In the genomic region with DNA sequence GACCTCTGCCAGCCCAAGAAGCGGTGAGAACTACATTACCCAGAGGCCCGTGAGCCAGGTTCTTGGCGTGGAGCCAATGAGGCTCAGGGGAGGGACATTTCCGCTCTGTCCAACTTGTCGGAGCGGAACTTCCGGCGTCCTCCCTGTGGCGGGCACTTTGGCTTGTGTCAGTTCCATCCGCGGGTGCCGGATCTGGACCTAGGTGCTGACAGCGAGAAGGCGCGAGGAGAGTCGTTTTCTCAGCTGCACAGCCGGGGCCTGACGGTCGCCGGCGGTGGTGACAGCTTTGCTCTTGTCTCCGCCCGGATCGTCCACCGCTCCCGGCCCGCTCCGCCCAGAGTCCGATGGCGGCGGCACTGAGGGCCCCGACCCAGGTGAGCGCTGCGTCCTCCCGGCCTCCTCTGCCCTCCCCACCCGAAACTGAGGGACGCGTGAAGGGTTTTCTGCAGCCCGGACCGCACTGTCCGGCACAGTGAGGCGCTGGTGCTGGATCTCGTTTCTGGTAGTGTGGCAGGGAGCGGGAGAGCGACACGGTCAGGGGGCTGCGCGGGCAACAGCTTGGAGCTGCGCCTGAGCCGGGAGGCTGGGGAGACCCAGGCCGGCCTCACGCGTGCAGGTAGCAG, we compare ENCODE assay signal across 1 cellular context.
A peak's percentile ranks its signal among the peaks of the same experiment; 100 is the strongest.
TF ChIP-seq lines count a peak whose summit lies in the region.

A gene (plus strand): TSS at position 125 of the 623 bp plus-strand sequence. CDS start 4,461 bp downstream, outside the sequence.

TF ChIP-seq in HepG2, 621 proteins besides CTCF, POLR2A, EP300 and RAD21 (continued from another document and continues in another):
- TF ChIP-seq, protein P1, sequence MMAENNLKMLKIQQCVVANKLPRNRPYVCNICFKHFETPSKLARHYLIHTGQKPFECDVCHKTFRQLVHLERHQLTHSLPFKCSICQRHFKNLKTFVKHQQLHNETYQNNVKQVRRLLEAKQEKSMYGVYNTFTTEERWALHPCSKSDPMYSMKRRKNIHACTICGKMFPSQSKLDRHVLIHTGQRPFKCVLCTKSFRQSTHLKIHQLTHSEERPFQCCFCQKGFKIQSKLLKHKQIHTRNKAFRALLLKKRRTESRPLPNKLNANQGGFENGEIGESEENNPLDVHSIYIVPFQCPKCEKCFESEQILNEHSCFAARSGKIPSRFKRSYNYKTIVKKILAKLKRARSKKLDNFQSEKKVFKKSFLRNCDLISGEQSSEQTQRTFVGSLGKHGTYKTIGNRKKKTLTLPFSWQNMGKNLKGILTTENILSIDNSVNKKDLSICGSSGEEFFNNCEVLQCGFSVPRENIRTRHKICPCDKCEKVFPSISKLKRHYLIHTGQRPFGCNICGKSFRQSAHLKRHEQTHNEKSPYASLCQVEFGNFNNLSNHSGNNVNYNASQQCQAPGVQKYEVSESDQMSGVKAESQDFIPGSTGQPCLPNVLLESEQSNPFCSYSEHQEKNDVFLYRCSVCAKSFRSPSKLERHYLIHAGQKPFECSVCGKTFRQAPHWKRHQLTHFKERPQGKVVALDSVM (CRISPR knock-in tag; IDR thresholded peaks at IDR 0.05): no peak
- TF ChIP-seq BORCS8-MEF2B (CRISPR knock-in tag; IDR thresholded peaks at IDR 0.05): peak; percentile 90
- TF ChIP-seq RBM39 (IDR thresholded peaks at IDR 0.05; ENCODE audit: low read depth, low read length, poor library complexity, severe bottlenecking): no peak
- TF ChIP-seq ZFP37 (CRISPR knock-in tag; IDR thresholded peaks at IDR 0.05; ENCODE audit: borderline replicate concordance): no peak
- TF ChIP-seq, protein P2, sequence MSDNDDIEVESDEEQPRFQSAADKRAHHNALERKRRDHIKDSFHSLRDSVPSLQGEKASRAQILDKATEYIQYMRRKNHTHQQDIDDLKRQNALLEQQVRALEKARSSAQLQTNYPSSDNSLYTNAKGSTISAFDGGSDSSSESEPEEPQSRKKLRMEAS (IDR thresholded peaks at IDR 0.05): peak; percentile 72
- TF ChIP-seq SIX1 (CRISPR knock-in tag; IDR thresholded peaks at IDR 0.05; ENCODE audit: borderline replicate concordance): no peak
- peak; percentile 41; the same call in 1 of the 2 replicates for TF ChIP-seq ZNF747 (CRISPR knock-in tag; IDR thresholded peaks at IDR 0.05; ENCODE audit: borderline replicate concordance)
- TF ChIP-seq, protein P3, sequence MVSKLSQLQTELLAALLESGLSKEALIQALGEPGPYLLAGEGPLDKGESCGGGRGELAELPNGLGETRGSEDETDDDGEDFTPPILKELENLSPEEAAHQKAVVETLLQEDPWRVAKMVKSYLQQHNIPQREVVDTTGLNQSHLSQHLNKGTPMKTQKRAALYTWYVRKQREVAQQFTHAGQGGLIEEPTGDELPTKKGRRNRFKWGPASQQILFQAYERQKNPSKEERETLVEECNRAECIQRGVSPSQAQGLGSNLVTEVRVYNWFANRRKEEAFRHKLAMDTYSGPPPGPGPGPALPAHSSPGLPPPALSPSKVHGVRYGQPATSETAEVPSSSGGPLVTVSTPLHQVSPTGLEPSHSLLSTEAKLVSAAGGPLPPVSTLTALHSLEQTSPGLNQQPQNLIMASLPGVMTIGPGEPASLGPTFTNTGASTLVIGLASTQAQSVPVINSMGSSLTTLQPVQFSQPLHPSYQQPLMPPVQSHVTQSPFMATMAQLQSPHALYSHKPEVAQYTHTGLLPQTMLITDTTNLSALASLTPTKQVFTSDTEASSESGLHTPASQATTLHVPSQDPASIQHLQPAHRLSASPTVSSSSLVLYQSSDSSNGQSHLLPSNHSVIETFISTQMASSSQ (IDR thresholded peaks at IDR 0.05; ENCODE audit: low read depth): no peak
- TF ChIP-seq, protein P3 (CRISPR knock-in tag; IDR thresholded peaks at IDR 0.05; ENCODE audit: borderline replicate concordance): no peak
- TF ChIP-seq ZNF839 (CRISPR knock-in tag; IDR thresholded peaks at IDR 0.05; ENCODE audit: borderline replicate concordance): no peak
- no peak for TF ChIP-seq ZNF549 (CRISPR knock-in tag; IDR thresholded peaks at IDR 0.05)
- TF ChIP-seq NCOR1 (IDR thresholded peaks at IDR 0.05; ENCODE audit: borderline replicate concordance, low read length): no peak
- TF ChIP-seq, protein P4, sequence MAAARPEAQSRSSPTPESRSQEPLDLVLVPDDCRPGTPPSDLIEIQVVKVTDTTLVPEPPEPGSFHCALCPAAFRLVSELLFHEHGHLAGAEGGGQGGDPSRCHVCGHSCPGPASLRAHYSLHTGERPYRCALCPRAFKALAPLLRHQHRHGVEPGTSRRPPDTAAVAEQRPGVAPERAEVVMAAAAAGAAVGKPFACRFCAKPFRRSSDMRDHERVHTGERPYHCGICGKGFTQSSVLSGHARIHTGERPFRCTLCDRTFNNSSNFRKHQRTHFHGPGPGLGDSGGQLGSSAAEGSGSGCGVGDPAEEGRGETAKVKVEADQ (CRISPR knock-in tag; IDR thresholded peaks at IDR 0.05; ENCODE audit: borderline replicate concordance): peak; percentile 39; the same call in 1 of the 2 replicates
- TF ChIP-seq ZNF746 (CRISPR knock-in tag; IDR thresholded peaks at IDR 0.05): peak; percentile 64; the same call in 1 of the 2 replicates
- no peak for TF ChIP-seq HNRNPUL1 (IDR thresholded peaks at IDR 0.05; ENCODE audit: low read depth, low read length)
- TF ChIP-seq HMG20B (CRISPR knock-in tag; conservative IDR thresholded peaks at IDR 0.05): no peak
- TF ChIP-seq RXRB (CRISPR knock-in tag; IDR thresholded peaks at IDR 0.05; ENCODE audit: borderline replicate concordance): peak; percentile 17; the same call in 1 of the 2 replicates
- TF ChIP-seq, protein P5, sequence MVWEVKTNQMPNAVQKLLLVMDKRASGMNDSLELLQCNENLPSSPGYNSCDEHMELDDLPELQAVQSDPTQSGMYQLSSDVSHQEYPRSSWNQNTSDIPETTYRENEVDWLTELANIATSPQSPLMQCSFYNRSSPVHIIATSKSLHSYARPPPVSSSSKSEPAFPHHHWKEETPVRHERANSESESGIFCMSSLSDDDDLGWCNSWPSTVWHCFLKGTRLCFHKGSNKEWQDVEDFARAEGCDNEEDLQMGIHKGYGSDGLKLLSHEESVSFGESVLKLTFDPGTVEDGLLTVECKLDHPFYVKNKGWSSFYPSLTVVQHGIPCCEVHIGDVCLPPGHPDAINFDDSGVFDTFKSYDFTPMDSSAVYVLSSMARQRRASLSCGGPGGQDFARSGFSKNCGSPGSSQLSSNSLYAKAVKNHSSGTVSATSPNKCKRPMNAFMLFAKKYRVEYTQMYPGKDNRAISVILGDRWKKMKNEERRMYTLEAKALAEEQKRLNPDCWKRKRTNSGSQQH (CRISPR knock-in tag; IDR thresholded peaks at IDR 0.05; ENCODE audit: low read depth): peak; percentile 88; the same call in 1 of the 2 replicates
- TF ChIP-seq ZNF205 (CRISPR knock-in tag; IDR thresholded peaks at IDR 0.05): no peak
- no peak for TF ChIP-seq ZNF891 (CRISPR knock-in tag; IDR thresholded peaks at IDR 0.05)
- TF ChIP-seq GFI1 (CRISPR knock-in tag; IDR thresholded peaks at IDR 0.05; ENCODE audit: borderline replicate concordance): no peak
- no peak for TF ChIP-seq ZNF432 (CRISPR knock-in tag; IDR thresholded peaks at IDR 0.05; ENCODE audit: borderline replicate concordance)
- no peak for TF ChIP-seq ZNF496 (CRISPR knock-in tag; IDR thresholded peaks at IDR 0.05; ENCODE audit: insufficient replicate concordance)
- 0 out of 2 replicates have a peak, but pooled peaks have one; percentile 27 for TF ChIP-seq CBFB (CRISPR knock-in tag; IDR thresholded peaks at IDR 0.05)
- TF ChIP-seq ZNF563 (CRISPR knock-in tag; IDR thresholded peaks at IDR 0.05): no peak
- peak; percentile 52; the same call in 1 of the 2 replicates for TF ChIP-seq KDM5B (CRISPR knock-in tag; IDR thresholded peaks at IDR 0.05; ENCODE audit: borderline replicate concordance)
- no peak for TF ChIP-seq ZNF652 (CRISPR knock-in tag; IDR thresholded peaks at IDR 0.05; ENCODE audit: borderline replicate concordance, low read depth)
- no peak for TF ChIP-seq MED8 (CRISPR knock-in tag; IDR thresholded peaks at IDR 0.05; ENCODE audit: insufficient replicate concordance)
- peak; percentile 86 for TF ChIP-seq NFYB (CRISPR knock-in tag; IDR thresholded peaks at IDR 0.05)
- TF ChIP-seq, protein P6, sequence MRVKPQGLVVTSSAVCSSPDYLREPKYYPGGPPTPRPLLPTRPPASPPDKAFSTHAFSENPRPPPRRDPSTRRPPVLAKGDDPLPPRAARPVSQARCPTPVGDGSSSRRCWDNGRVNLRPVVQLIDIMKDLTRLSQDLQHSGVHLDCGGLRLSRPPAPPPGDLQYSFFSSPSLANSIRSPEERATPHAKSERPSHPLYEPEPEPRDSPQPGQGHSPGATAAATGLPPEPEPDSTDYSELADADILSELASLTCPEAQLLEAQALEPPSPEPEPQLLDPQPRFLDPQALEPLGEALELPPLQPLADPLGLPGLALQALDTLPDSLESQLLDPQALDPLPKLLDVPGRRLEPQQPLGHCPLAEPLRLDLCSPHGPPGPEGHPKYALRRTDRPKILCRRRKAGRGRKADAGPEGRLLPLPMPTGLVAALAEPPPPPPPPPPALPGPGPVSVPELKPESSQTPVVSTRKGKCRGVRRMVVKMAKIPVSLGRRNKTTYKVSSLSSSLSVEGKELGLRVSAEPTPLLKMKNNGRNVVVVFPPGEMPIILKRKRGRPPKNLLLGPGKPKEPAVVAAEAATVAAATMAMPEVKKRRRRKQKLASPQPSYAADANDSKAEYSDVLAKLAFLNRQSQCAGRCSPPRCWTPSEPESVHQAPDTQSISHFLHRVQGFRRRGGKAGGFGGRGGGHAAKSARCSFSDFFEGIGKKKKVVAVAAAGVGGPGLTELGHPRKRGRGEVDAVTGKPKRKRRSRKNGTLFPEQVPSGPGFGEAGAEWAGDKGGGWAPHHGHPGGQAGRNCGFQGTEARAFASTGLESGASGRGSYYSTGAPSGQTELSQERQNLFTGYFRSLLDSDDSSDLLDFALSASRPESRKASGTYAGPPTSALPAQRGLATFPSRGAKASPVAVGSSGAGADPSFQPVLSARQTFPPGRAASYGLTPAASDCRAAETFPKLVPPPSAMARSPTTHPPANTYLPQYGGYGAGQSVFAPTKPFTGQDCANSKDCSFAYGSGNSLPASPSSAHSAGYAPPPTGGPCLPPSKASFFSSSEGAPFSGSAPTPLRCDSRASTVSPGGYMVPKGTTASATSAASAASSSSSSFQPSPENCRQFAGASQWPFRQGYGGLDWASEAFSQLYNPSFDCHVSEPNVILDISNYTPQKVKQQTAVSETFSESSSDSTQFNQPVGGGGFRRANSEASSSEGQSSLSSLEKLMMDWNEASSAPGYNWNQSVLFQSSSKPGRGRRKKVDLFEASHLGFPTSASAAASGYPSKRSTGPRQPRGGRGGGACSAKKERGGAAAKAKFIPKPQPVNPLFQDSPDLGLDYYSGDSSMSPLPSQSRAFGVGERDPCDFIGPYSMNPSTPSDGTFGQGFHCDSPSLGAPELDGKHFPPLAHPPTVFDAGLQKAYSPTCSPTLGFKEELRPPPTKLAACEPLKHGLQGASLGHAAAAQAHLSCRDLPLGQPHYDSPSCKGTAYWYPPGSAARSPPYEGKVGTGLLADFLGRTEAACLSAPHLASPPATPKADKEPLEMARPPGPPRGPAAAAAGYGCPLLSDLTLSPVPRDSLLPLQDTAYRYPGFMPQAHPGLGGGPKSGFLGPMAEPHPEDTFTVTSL (CRISPR knock-in tag; IDR thresholded peaks at IDR 0.05; ENCODE audit: borderline replicate concordance): no peak
- TF ChIP-seq, protein P7, sequence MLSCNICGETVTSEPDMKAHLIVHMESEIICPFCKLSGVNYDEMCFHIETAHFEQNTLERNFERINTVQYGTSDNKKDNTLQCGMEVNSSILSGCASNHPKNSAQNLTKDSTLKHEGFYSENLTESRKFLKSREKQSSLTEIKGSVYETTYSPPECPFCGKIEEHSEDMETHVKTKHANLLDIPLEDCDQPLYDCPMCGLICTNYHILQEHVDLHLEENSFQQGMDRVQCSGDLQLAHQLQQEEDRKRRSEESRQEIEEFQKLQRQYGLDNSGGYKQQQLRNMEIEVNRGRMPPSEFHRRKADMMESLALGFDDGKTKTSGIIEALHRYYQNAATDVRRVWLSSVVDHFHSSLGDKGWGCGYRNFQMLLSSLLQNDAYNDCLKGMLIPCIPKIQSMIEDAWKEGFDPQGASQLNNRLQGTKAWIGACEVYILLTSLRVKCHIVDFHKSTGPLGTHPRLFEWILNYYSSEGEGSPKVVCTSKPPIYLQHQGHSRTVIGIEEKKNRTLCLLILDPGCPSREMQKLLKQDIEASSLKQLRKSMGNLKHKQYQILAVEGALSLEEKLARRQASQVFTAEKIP (CRISPR knock-in tag; IDR thresholded peaks at IDR 0.05; ENCODE audit: borderline replicate concordance): no peak
- TF ChIP-seq SAFB2 (CRISPR knock-in tag; IDR thresholded peaks at IDR 0.05; ENCODE audit: borderline replicate concordance, low read depth): 0 out of 2 replicates have a peak, but pooled peaks have one; percentile 51
- TF ChIP-seq, protein P8, sequence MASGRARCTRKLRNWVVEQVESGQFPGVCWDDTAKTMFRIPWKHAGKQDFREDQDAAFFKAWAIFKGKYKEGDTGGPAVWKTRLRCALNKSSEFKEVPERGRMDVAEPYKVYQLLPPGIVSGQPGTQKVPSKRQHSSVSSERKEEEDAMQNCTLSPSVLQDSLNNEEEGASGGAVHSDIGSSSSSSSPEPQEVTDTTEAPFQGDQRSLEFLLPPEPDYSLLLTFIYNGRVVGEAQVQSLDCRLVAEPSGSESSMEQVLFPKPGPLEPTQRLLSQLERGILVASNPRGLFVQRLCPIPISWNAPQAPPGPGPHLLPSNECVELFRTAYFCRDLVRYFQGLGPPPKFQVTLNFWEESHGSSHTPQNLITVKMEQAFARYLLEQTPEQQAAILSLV (CRISPR knock-in tag; IDR thresholded peaks at IDR 0.05; ENCODE audit: borderline replicate concordance): peak; percentile 61; the same call in 1 of the 2 replicates
- TF ChIP-seq, protein P9, sequence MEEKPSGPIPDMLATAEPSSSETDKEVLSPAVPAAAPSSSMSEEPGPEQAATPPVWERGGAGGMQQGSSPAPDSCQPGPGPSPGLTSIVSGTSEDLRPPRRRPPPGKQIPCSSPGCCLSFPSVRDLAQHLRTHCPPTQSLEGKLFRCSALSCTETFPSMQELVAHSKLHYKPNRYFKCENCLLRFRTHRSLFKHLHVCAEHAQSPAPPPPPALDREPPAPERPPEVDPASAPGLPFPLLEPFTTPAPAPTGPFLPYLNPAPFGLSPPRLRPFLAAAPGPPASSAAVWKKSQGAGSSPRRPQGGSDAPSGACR (CRISPR knock-in tag; IDR thresholded peaks at IDR 0.05): no peak
- no peak for TF ChIP-seq MED1 (CRISPR knock-in tag; IDR thresholded peaks at IDR 0.05)
